ENCODE assay signal across 18 cellular contexts in the genomic region with DNA sequence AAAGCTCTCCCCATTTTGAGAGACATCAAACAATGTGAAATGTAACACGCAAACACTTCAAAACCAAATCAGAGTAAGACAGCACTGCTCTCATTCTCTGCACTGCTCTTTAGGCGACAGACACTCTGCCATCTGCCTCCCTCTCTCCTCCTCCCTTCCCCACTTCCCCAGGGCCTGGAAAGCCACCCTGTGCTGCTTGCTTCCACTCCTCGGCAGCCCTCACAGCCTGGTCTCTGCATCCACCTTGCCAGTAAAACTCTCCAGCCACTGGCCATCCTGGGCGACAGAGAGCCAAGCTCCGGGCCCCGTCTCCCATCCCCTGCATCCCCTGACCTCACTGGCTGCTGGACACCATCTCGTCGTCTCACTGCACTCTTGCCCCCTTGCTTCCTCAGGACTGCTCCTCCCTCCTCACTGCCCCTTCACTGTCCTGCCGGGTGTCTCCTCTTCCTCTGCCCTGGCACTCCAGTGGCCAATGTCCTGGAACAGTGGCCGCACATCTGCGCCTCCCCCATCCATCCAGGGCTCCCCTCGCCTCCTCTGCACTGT.
"Had no signal": no experiment of that assay in that cellular context is flagged by ENCODE, and none has a peak within 500 bp of the region (broad histone marks: within the 10 kb centered on the region; RNA-seq: fewer than 3 reads in every experiment).

No MANE protein-coding gene starts in this region.

- H3K36me3 Mint-ChIP-seq: activated naive CD8-positive, alpha-beta T cell treated with anti-CD3 and anti-CD28 coated beads for 36 hours had no signal

- H3K4me3 ChIP-seq: coronary artery, heart left ventricle, ovary had no signal

- FAIRE-seq: frontal cortex, islet of Langerhans, urothelium cell line had no signal

- H3K27ac ChIP-seq: coronary artery, heart left ventricle, ovary had no signal

- H3K27me3 ChIP-seq: ovary had no signal

- H3K9me3 ChIP-seq: heart left ventricle, ovary had no signal

- DNase-seq: activated CD4-positive, alpha-beta memory T cell treated with anti-CD3 and anti-CD28 coated beads, Interleukin-2, amount 10 ng/mL, durations not matched to agents 7 days and 5 days; activated gamma-delta T cell treated with Interleukin-2 at 50 U/mL for 16 hours; activated naive CD8-positive, alpha-beta T cell treated with anti-CD3 and anti-CD28 coated beads for 36 hours; activated T-cell treated with anti-CD3 and anti-CD28 coated beads, Interleukin-2, amount 50 U/mL, for 72 hours; effector CD8-positive, alpha-beta T cell; mesenchymal stem cell; ovary; stimulated activated CD4-positive, alpha-beta T cell treated with anti-CD3 and anti-CD28 coated beads, Interleukin-12 subunit alpha, Interleukin-12 subunit beta, amount 100 ng/mL, for 4 hours; stimulated activated CD4-positive, alpha-beta T cell treated with anti-CD3 and anti-CD28 coated beads, Interleukin-2, amount 100 ng/mL, for 48 hours; stimulated activated naive CD4-positive, alpha-beta T cell treated with Interleukin-2 at 50 U/mL for 16 hours; T-helper 9 cell had no signal

- H3K9me3 Mint-ChIP-seq: activated CD4-positive, alpha-beta memory T cell treated with anti-CD3 and anti-CD28 coated beads, Interleukin-2, amount 10 ng/mL, durations not matched to agents 7 days and 5 days; activated naive CD8-positive, alpha-beta T cell treated with anti-CD3 and anti-CD28 coated beads for 36 hours had no signal

- H3K27me3 Mint-ChIP-seq: activated CD4-positive, alpha-beta memory T cell treated with anti-CD3 and anti-CD28 coated beads, Interleukin-2, amount 10 ng/mL, durations not matched to agents 7 days and 5 days; activated naive CD8-positive, alpha-beta T cell treated with anti-CD3 and anti-CD28 coated beads for 36 hours had no signal

- H3K27ac Mint-ChIP-seq: activated CD4-positive, alpha-beta memory T cell treated with anti-CD3 and anti-CD28 coated beads, Interleukin-2, amount 10 ng/mL, durations not matched to agents 7 days and 5 days; activated CD4-positive, alpha-beta T cell treated with anti-CD3 and anti-CD28 coated beads for 36 hours; activated naive CD8-positive, alpha-beta T cell treated with anti-CD3 and anti-CD28 coated beads for 36 hours; activated T-cell treated with anti-CD3 and anti-CD28 coated beads, Interleukin-2, amount 50 U/mL, for 72 hours; nephron had no signal

- H3K4me1 ChIP-seq: heart left ventricle had no signal

- H3K4me3 Mint-ChIP-seq: activated CD4-positive, alpha-beta memory T cell treated with anti-CD3 and anti-CD28 coated beads, Interleukin-2, amount 10 ng/mL, durations not matched to agents 7 days and 5 days; activated CD4-positive, alpha-beta T cell treated with anti-CD3 and anti-CD28 coated beads for 36 hours; activated naive CD8-positive, alpha-beta T cell treated with anti-CD3 and anti-CD28 coated beads for 36 hours; activated T-cell treated with anti-CD3 and anti-CD28 coated beads, Interleukin-2, amount 50 U/mL, for 72 hours; nephron had no signal

- H3K4me1 Mint-ChIP-seq: activated CD4-positive, alpha-beta memory T cell treated with anti-CD3 and anti-CD28 coated beads, Interleukin-2, amount 10 ng/mL, durations not matched to agents 7 days and 5 days; activated CD4-positive, alpha-beta T cell treated with anti-CD3 and anti-CD28 coated beads for 36 hours; activated naive CD8-positive, alpha-beta T cell treated with anti-CD3 and anti-CD28 coated beads for 36 hours; nephron had no signal

- H3K36me3 ChIP-seq: heart left ventricle, ovary had no signal

- ATAC-seq: activated CD4-positive, alpha-beta T cell treated with anti-CD3 and anti-CD28 coated beads for 36 hours; activated T-cell treated with anti-CD3 and anti-CD28 coated beads, Interleukin-2, amount 50 U/mL, for 72 hours; heart left ventricle had no signal
